Comparison of ENCODE assay signal across 15 cellular contexts in genomic region chr11:128776088-128776433, GRCh38.
DNase-seq lines count a peak whose midpoint lies in the region; TF ChIP-seq lines count a peak whose summit lies in the region.
"Had no signal": no experiment of that assay in that cellular context is flagged by ENCODE, and none has a peak within 500 bp of the region (broad histone marks: within the 10 kb centered on the region; RNA-seq: fewer than 3 reads in every experiment).

No MANE protein-coding gene starts in this region.

- no peak overlapping the region for H3K4me3 Mint-ChIP-seq in activated naive CD8-positive, alpha-beta T cell

- no peaks in the 10 kb centered on the region for H3K9me3 Mint-ChIP-seq in activated naive CD8-positive, alpha-beta T cell (ENCODE audit: low read depth)

- DNase-seq in GM13976 (ENCODE audit: low spot score) = peak; percentile 38
- DNase-seq in activated CD4-positive, alpha-beta T cell treated with anti-CD3 and anti-CD28 coated beads for 48 hours = peak; percentile 17
- DNase-seq in trophoblast cell = no peak
- no peak for DNase-seq in NCI-H2107 treated with DMSO at 0.1 percent for 48 hours (lab: John Stamatoyannopoulos, UW; ENCODE audit: unreplicated experiment)
- no peak for DNase-seq in NOMO-1 (lab: John Stamatoyannopoulos, UW; ENCODE audit: unreplicated experiment in 2 of 2)
- DNase-seq in hepatocyte (ENCODE audit: low spot score) = no peak
- no peak for DNase-seq in HuH-7 (ENCODE audit: low spot score)
- DNase-seq: cerebellar nuclear complex, kidney glomerular epithelial cell, NCI-H1048, NCI-H748 treated with DMSO at 0.1 percent for 48 hours, ovary had no signal

- H3K27me3 ChIP-seq in trophoblast cell (ENCODE audit: insufficient read depth, low read length) (no peaks in the 10 kb centered on the region), hepatocyte (no peaks in the 10 kb centered on the region)
- H3K27me3 ChIP-seq: ovary, tibial nerve had no signal

- no peaks in the 10 kb centered on the region for H3K9me3 ChIP-seq in trophoblast cell (ENCODE audit: insufficient read depth, low read depth, low read length)
- H3K9me3 ChIP-seq in hepatocyte (ENCODE audit: low read depth) = no peaks in the 10 kb centered on the region
- H3K9me3 ChIP-seq: ovary, tibial nerve had no signal

- no peak overlapping the region for H3K18ac ChIP-seq in trophoblast cell (ENCODE audit: low read length)

- no peak overlapping the region for H2BK120ac ChIP-seq in trophoblast cell (ENCODE audit: insufficient read depth, low read length, poor library complexity)

- no peak overlapping the region for H4K12ac ChIP-seq in trophoblast cell (ENCODE audit: low read depth, low read length)

- no peaks in the 10 kb centered on the region for H3K27me3 Mint-ChIP-seq in activated naive CD8-positive, alpha-beta T cell

- H2BK5ac ChIP-seq in trophoblast cell (ENCODE audit: low read depth, low read length, poor library complexity) = no peak overlapping the region

- H3K9ac ChIP-seq in trophoblast cell (ENCODE audit: low read length) = no peak overlapping the region

- H3K27ac Mint-ChIP-seq in activated naive CD8-positive, alpha-beta T cell = peak overlapping the region; percentile 68

- no peaks in the 10 kb centered on the region for H3K9me2 ChIP-seq in hepatocyte (replicated peaks; ENCODE audit: insufficient read depth)

- peak overlapping the region; percentile 29 for H4K91ac ChIP-seq in trophoblast cell (ENCODE audit: low read depth, low read length)

- H4K8ac ChIP-seq in trophoblast cell (ENCODE audit: low read depth, low read length) = no peak overlapping the region

- H2AFZ ChIP-seq in trophoblast cell (ENCODE audit: insufficient read depth, low read length, poor library complexity) (no peak overlapping the region), hepatocyte (no peak overlapping the region)

- peaks cover 13 to 15% of the 10 kb centered on the region in 2 experiments for H3K4me1 ChIP-seq in trophoblast cell (ENCODE audit: control insufficient read depth in 1 of 2, insufficient read depth in 2 of 2, low read length in 2 of 2)
- H3K4me1 ChIP-seq in hepatocyte (ENCODE audit: insufficient read depth) = no peaks in the 10 kb centered on the region

- H2AK5ac ChIP-seq in trophoblast cell (ENCODE audit: low read length) = peak overlapping the region; percentile 52

- H3K23ac ChIP-seq in trophoblast cell (ENCODE audit: low read length) = no peak overlapping the region

- H3K36me3 Mint-ChIP-seq in activated naive CD8-positive, alpha-beta T cell = peaks cover 18% of the 10 kb centered on the region

- H3K4me1 Mint-ChIP-seq in activated naive CD8-positive, alpha-beta T cell (ENCODE audit: low read depth) = peaks cover 46% of the 10 kb centered on the region

- no peak overlapping the region for H3K4ac ChIP-seq in trophoblast cell (ENCODE audit: low read depth, low read length)

- H3K79me2 ChIP-seq in trophoblast cell (ENCODE audit: control insufficient read depth, insufficient read depth, low read length, poor library complexity) (no peaks in the 10 kb centered on the region), hepatocyte (no peaks in the 10 kb centered on the region)

- in situ Hi-C loops in GM13976 (cut with MboI; ENCODE audit: low sequenced_read_pairs, unreplicated experiment) = no loop called here

- WGBS in trophoblast cell (ENCODE audit: extremely low coverage, insufficient coverage, insufficient read length) = no CpG with 5 or more reads among the region's 5 CpGs
- WGBS in hepatocyte (ENCODE audit: low lambda C conversion rate, missing lambda C conversion rate) = 87% methylated on average over 5 of the region's 5 CpGs

- TF ChIP-seq CTCF in GM13976 (IDR thresholded peaks at IDR 0.05; ENCODE audit: borderline replicate concordance, control extremely low read depth, extremely low read depth, insufficient read depth, missing control alignments) (no peak), hepatocyte (IDR thresholded peaks at IDR 0.05; ENCODE audit: poor library complexity) (no peak)

- H3K4me3 ChIP-seq in trophoblast cell (ENCODE audit: low read depth, low read length) = no peak overlapping the region
- H3K4me3 ChIP-seq in hepatocyte = no peak overlapping the region
- H3K4me3 ChIP-seq: ovary, SK-N-MC, tibial nerve had no signal

- H3K36me3 ChIP-seq in trophoblast cell (ENCODE audit: control insufficient read depth in 1 of 2, insufficient read depth in 2 of 2, low read length in 2 of 2) (no peaks in the 10 kb centered on the region), hepatocyte (replicated peaks; ENCODE audit: insufficient read depth, low read depth) (no peaks in the 10 kb centered on the region)
- H3K36me3 ChIP-seq: ovary had no signal

- peak overlapping the region; percentile 35 for H3K14ac ChIP-seq in trophoblast cell (ENCODE audit: low read length)

- H3K4me2 ChIP-seq in trophoblast cell (ENCODE audit: low read length) (no peak overlapping the region), hepatocyte (no peak overlapping the region)

- H3K27ac ChIP-seq in trophoblast cell (ENCODE audit: low read depth, low read length) = no peak overlapping the region
- H3K27ac ChIP-seq in hepatocyte = no peak overlapping the region
- H3K27ac ChIP-seq: ovary, SK-N-MC, tibial nerve had no signal

- peaks cover 7% of the 10 kb centered on the region for H3K79me1 ChIP-seq in trophoblast cell (ENCODE audit: low read length)

- no peaks in the 10 kb centered on the region for H4K20me1 ChIP-seq in hepatocyte (ENCODE audit: insufficient read depth, poor library complexity, severe bottlenecking)

- H2BK12ac ChIP-seq in trophoblast cell (ENCODE audit: low read length) = peak overlapping the region; percentile 85

Comparison
In these comparisons a context has a peak if more than half of its experiments do, and no peak if none do; other contexts are left out.
1. DNase-seq: peak in GM13976 (single experiment) and activated CD4-positive, alpha-beta T cell treated with anti-CD3 and anti-CD28 coated beads for 48 hours (single experiment); none in trophoblast cell (0 of 2), NCI-H2107 treated with DMSO at 0.1 percent for 48 hours (single experiment), NOMO-1 (0 of 2), hepatocyte (single experiment) and HuH-7 (single experiment).